In the genomic region with DNA sequence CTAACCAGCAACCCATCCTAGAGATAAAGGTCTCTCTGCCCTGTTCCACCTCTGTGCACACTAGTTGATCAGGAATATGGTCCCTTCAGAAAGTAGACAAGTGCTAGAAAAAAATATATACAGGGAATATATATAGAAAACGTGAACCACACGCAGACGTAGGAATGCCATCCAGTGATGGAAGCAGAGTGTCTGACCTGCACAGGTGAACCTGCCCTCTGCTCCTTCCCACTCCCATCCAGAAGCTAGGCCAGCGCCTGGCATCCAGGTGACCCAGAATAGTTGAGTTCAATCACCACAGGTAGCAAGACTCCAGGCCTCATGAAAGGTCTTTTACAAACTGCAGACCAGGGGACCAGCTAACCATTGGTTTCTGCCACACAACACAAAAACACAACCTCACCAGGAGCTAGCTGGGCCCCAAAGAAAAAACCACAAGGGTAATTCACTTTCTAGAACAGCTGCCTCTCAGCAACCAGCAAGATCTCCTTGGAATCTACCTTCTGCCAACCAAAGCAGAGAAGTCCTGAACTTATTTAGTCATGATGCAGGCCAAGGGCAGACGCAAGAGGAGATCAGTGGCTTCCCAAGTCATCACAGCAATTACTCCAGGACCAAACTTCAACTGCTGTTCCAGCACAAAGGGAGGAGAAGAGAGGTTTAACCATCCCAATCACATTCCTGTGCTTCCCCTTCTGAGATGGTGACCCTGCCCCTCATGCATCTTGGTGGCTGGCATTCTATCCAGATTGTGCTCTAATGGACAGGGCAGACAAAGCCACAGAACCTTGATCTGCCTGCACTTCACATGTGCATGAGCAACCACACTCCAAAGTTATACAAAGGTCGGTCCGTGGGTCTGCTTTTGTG, we compare ENCODE assay signal across 15 cellular contexts.
"Had no signal": no experiment of that assay in that cellular context is flagged by ENCODE, and none has a peak within 500 bp of the region (broad histone marks: within the 10 kb centered on the region; RNA-seq: fewer than 3 reads in every experiment).

No MANE protein-coding gene starts in this region.

- H3K36me3 ChIP-seq: adrenal gland, prostate gland had no signal

- H3K4me1 ChIP-seq: prostate gland had no signal

- H3K4me3 ChIP-seq: adrenal gland, prostate gland had no signal

- H3K4me1 Mint-ChIP-seq: stimulated activated effector memory CD8-positive, alpha-beta T cell treated with anti-CD3 and anti-CD28 coated beads, Interleukin-12 subunit alpha, Interleukin-12 subunit beta, amount 100 ng/mL, for 72 hours had no signal

- H3K9me3 ChIP-seq: adrenal gland, prostate gland had no signal

- H3K4me3 Mint-ChIP-seq: activated CD4-positive, alpha-beta T cell treated with anti-CD3 and anti-CD28 coated beads, Interleukin-2, amount 10 ng/mL, durations not matched to agents 7 days and 5 days; nephron progenitor cell; stimulated activated effector memory CD8-positive, alpha-beta T cell treated with anti-CD3 and anti-CD28 coated beads, Interleukin-12 subunit alpha, Interleukin-12 subunit beta, amount 100 ng/mL, for 72 hours had no signal

- H3K27me3 ChIP-seq: adrenal gland had no signal

- H3K9me3 Mint-ChIP-seq: activated CD4-positive, alpha-beta T cell treated with anti-CD3 and anti-CD28 coated beads, Interleukin-2, amount 10 ng/mL, durations not matched to agents 7 days and 5 days; activated T-helper 2 cell treated with anti-CD3 and anti-CD28 coated beads, Interferon-gamma antibody, Interleukin-2, Interleukin-4, amounts not matched to agents 10 μg/mL and 5 μg/mL and 100 μg/mL, durations not matched to agents 14 hours and 24 hours and 36 hours; nephron progenitor cell; stimulated activated effector memory CD8-positive, alpha-beta T cell treated with anti-CD3 and anti-CD28 coated beads, Interleukin-12 subunit alpha, Interleukin-12 subunit beta, amount 100 ng/mL, for 72 hours had no signal

- DNase-seq: activated CD4-positive, alpha-beta T cell treated with anti-CD3 and anti-CD28 coated beads, Interleukin-2, amount 10 ng/mL, durations not matched to agents 7 days and 5 days; activated CD4-positive, CD25-positive, alpha-beta regulatory T cell; activated naive CD4-positive, alpha-beta T cell treated with anti-CD3 and anti-CD28 coated beads, Interleukin-2, amount 50 U/mL, for 16 hours; activated T-cell treated with anti-CD3 and anti-CD28 coated beads, Interleukin-2, amount 50 U/mL, for 1 hour; adrenal gland; kidney; left ventricle myocardium superior; mesendoderm; nephron progenitor cell; occipital lobe; stimulated activated CD4-positive, alpha-beta T cell treated with anti-CD3 and anti-CD28 coated beads, Interleukin-12 subunit alpha, Interleukin-12 subunit beta, amount 100 ng/mL, for 4 hours; SW 1271 had no signal

- H3K27me3 Mint-ChIP-seq: activated CD4-positive, alpha-beta T cell treated with anti-CD3 and anti-CD28 coated beads, Interleukin-2, amount 10 ng/mL, durations not matched to agents 7 days and 5 days had no signal

- H3K27ac Mint-ChIP-seq: activated CD4-positive, alpha-beta T cell treated with anti-CD3 and anti-CD28 coated beads, Interleukin-2, amount 10 ng/mL, durations not matched to agents 7 days and 5 days; activated T-helper 2 cell treated with anti-CD3 and anti-CD28 coated beads, Interferon-gamma antibody, Interleukin-2, Interleukin-4, amounts not matched to agents 10 μg/mL and 5 μg/mL and 100 μg/mL, durations not matched to agents 14 hours and 24 hours and 36 hours; nephron progenitor cell; stimulated activated effector memory CD8-positive, alpha-beta T cell treated with anti-CD3 and anti-CD28 coated beads, Interleukin-12 subunit alpha, Interleukin-12 subunit beta, amount 100 ng/mL, for 72 hours had no signal

- H3K36me3 Mint-ChIP-seq: stimulated activated effector memory CD8-positive, alpha-beta T cell treated with anti-CD3 and anti-CD28 coated beads, Interleukin-12 subunit alpha, Interleukin-12 subunit beta, amount 100 ng/mL, for 72 hours had no signal
